Comparison of ENCODE assay signal across 19 cellular contexts in the genomic region with DNA sequence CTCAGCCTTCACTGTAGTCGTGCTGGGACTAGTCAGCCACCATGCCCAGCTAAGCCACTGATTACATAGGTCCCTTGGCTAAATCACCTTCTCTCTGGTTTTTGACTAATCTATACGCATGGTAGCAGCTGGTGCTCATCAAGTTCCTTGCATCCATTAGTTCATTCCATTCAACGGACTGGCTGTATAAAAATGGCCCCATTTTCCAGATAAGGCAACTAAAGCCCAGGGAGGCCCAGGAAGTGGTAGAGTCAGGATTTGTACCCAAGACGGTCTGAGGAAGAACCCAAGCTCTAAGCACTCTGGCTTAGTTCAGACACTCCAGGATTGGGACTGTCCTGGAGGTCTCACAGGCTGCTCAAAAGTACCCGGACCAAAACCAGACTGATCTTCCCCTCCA. TPM values are rescaled to one million over a fixed set of nuclear protein-coding genes. Genes with fewer than 3 reads are reported as not detected.
DNase-seq lines count a peak whose midpoint lies in the region; ATAC-seq, FAIRE-seq and TF ChIP-seq lines count a peak whose summit lies in the region.
"Had no signal": no experiment of that assay in that cellular context is flagged by ENCODE, and none has a peak within 500 bp of the region (broad histone marks: within the 10 kb centered on the region; RNA-seq: fewer than 3 reads in every experiment).

No MANE protein-coding gene starts in this region.

- H3K36me3 ChIP-seq in HepG2 (replicated peaks in 1 of 2; ENCODE audit: control insufficient read depth in 1 of 2, insufficient read depth in 2 of 2, low read length in 2 of 2) = peaks cover 9 to 28% of the 10 kb centered on the region in 2 experiments; a peak in 4 of 5 replicates
- H3K36me3 ChIP-seq in right lobe of liver = no peaks in the 10 kb centered on the region

- H3K27me3 ChIP-seq in HepG2 (ENCODE audit: control insufficient read depth in 1 of 2, insufficient read depth in 2 of 2, low read length in 2 of 2) (no peaks in the 10 kb centered on the region), right lobe of liver (no peaks in the 10 kb centered on the region)
- H3K27me3 ChIP-seq: testis had no signal

- no TSS peak for BruUV-seq in HepG2 (replicated peaks; lab: Mats Ljungman, UMichigan)

- TF ChIP-seq RAD21 in HepG2 (CRISPR knock-in tag; IDR thresholded peaks at IDR 0.05) = no peak

- TF ChIP-seq CTCF in HepG2 (CRISPR knock-in tag; IDR thresholded peaks at IDR 0.05) = no peak
- TF ChIP-seq CTCF in right lobe of liver (IDR thresholded peaks at IDR 0.05) = no peak
- no peak for TF ChIP-seq CTCF in type B pancreatic cell (conservative IDR thresholded peaks at IDR 0.05)

- no peak overlapping the region for H3K4me3 ChIP-seq in HepG2 (replicated peaks in 1 of 3; ENCODE audit: insufficient read depth in 1 of 3, low read depth in 2 of 3, low read length in 3 of 3)
- H3K4me3 ChIP-seq in right lobe of liver = no peak overlapping the region
- H3K4me3 ChIP-seq: PC-9, testis had no signal

- in situ Hi-C loops in HepG2 (cut with HindIII; ENCODE audit: extremely low pct_ligation_motif_present, low pct_unique_long_range_greater_than_20kb) = no loop called here

- POLR2A ChIA-PET in HepG2 (lab: Yijun Ruan, JAX) = interaction anchor here (0.6 to 1.9 kb wide), 3 partner anchors 18 to 312 kb away, joined by 3 to 5 read pairs (median 3); partner anchors contain the start of gene RALY
- POLR2A ChIA-PET in activated CD4-positive, alpha-beta memory T cell treated with anti-CD3 and anti-CD28 coated beads for 36 hours (lab: Charles Lee) = interaction anchor here (1.0 to 1.3 kb wide), 5 partner anchors 13 to 76 kb away, joined by 3 to 6 read pairs (median 4); partner anchors contain the start of gene ACTL10

- DNase-seq in HepG2 (ENCODE audit: low spot score) = no peak
- DNase-seq in right lobe of liver = no peak
- DNase-seq in activated CD4-positive, alpha-beta memory T cell treated with anti-CD3 and anti-CD28 coated beads for 36 hours = no peak
- no peak for DNase-seq in type B pancreatic cell (ENCODE audit: extremely low spot score, unreplicated experiment)
- DNase-seq in SIG-M5 treated with dmso at 0.1 percent for 504 hours (lab: John Stamatoyannopoulos, UW; ENCODE audit: unreplicated experiment) = no peak
- DNase-seq in NCI-H2227 treated with DMSO at 0.1 percent for 48 hours (lab: John Stamatoyannopoulos, UW) = no peak
- DNase-seq: activated CD8-positive, alpha-beta memory T cell treated with anti-CD3 and anti-CD28 coated beads for 24 hours; GOT3; NCI-H1105; NCI-H2107; stimulated activated CD4-positive, alpha-beta T cell treated with anti-CD3 and anti-CD28 coated beads, Interleukin-4, amount 100 ng/mL, for 1 hour; testis had no signal

- FAIRE-seq in HepG2 (lab: Jason Lieb, UNC) = peak; percentile 48

- H3K27ac ChIP-seq in HepG2 (ENCODE audit: extremely low read length, insufficient read depth, low read length) = no peak overlapping the region
- H3K27ac ChIP-seq in right lobe of liver = no peak overlapping the region
- H3K27ac ChIP-seq: HL-60, PC-9, testis had no signal

- no peaks in the 10 kb centered on the region for H3K27me3 Mint-ChIP-seq in activated CD4-positive, alpha-beta memory T cell treated with anti-CD3 and anti-CD28 coated beads for 36 hours
- H3K27me3 Mint-ChIP-seq in type B pancreatic cell = no peaks in the 10 kb centered on the region
- H3K27me3 Mint-ChIP-seq: brain; dendritic cell treated with granulocyte-macrophage colony-stimulating factor and Interleukin-4, amounts not matched to agents 40 ng/mL and 50 ng/mL, for 4 days had no signal

- intact Hi-C loops in HepG2 (cut with micrococcal nuclease; ENCODE audit: unreplicated experiment) = no loop called here
- intact Hi-C loops in right lobe of liver (cut with DNase I) = no loop called here
- intact Hi-C loops in activated CD4-positive, alpha-beta memory T cell treated with anti-CD3 and anti-CD28 coated beads for 36 hours (cut with micrococcal nuclease) = no loop called here

- TF ChIP-seq EP300 in HepG2 (IDR thresholded peaks at IDR 0.05; ENCODE audit: low read depth in 2 of 2, low read length in 2 of 2) (no peak), HepG2 (CRISPR knock-in tag; IDR thresholded peaks at IDR 0.05; ENCODE audit: borderline replicate concordance) (no peak)

- H3K9me3 Mint-ChIP-seq in activated CD4-positive, alpha-beta memory T cell treated with anti-CD3 and anti-CD28 coated beads for 36 hours = no peaks in the 10 kb centered on the region
- no peaks in the 10 kb centered on the region for H3K9me3 Mint-ChIP-seq in type B pancreatic cell
- H3K9me3 Mint-ChIP-seq: brain; dendritic cell treated with granulocyte-macrophage colony-stimulating factor and Interleukin-4, amounts not matched to agents 40 ng/mL and 50 ng/mL, for 4 days had no signal

- H4K20me1 ChIP-seq in HepG2 (ENCODE audit: insufficient read depth, low read length) = no peaks in the 10 kb centered on the region

- H3K9ac ChIP-seq in HepG2 (ENCODE audit: insufficient read depth, low read depth, low read length) = no peak overlapping the region

- peaks cover 68% of the 10 kb centered on the region for H3K4me1 Mint-ChIP-seq in activated CD4-positive, alpha-beta memory T cell treated with anti-CD3 and anti-CD28 coated beads for 36 hours (ENCODE audit: low read depth)
- peaks cover 26% of the 10 kb centered on the region for H3K4me1 Mint-ChIP-seq in type B pancreatic cell (ENCODE audit: unreplicated experiment)

- H3K79me2 ChIP-seq in HepG2 (ENCODE audit: insufficient read depth, low read length) = peaks cover 21% of the 10 kb centered on the region

- H3K9me3 ChIP-seq in HepG2 (ENCODE audit: low read length) (no peaks in the 10 kb centered on the region), right lobe of liver (no peaks in the 10 kb centered on the region)
- H3K9me3 ChIP-seq: testis had no signal

- peak overlapping the region; percentile 62 for H3K27ac Mint-ChIP-seq in activated CD4-positive, alpha-beta memory T cell treated with anti-CD3 and anti-CD28 coated beads for 36 hours
- H3K27ac Mint-ChIP-seq in type B pancreatic cell = peak overlapping the region; percentile 1
- H3K27ac Mint-ChIP-seq: dendritic cell treated with granulocyte-macrophage colony-stimulating factor and Interleukin-4, amounts not matched to agents 40 ng/mL and 50 ng/mL, for 4 days had no signal

- H3K36me3 Mint-ChIP-seq in activated CD4-positive, alpha-beta memory T cell treated with anti-CD3 and anti-CD28 coated beads for 36 hours = peaks cover 45% of the 10 kb centered on the region
- no peaks in the 10 kb centered on the region for H3K36me3 Mint-ChIP-seq in type B pancreatic cell

- H2AFZ ChIP-seq in HepG2 (ENCODE audit: low read length) = no peak overlapping the region
- H2AFZ ChIP-seq: PC-9 had no signal

- no peak overlapping the region for H3K4me2 ChIP-seq in HepG2 (ENCODE audit: low read depth, low read length)
- H3K4me2 ChIP-seq: PC-9 had no signal

- CTCF ChIA-PET in HepG2 (lab: Yijun Ruan, JAX; ENCODE audit: low intra/inter-chr PET ratio, low total read pairs) = no interaction called here
- CTCF ChIA-PET in activated CD4-positive, alpha-beta memory T cell treated with anti-CD3 and anti-CD28 coated beads for 36 hours (lab: Charles Lee) = interaction anchor here (3.8 kb wide), 1 partner anchor 14 kb away, joined by 42 read pairs; the partner anchor contains the start of gene ACTL10

- peaks cover 19% of the 10 kb centered on the region for H3K4me1 ChIP-seq in HepG2 (ENCODE audit: insufficient read depth, low read length)
- H3K4me1 ChIP-seq in right lobe of liver = no peaks in the 10 kb centered on the region

- 97% methylated on average over 5 of the region's 5 CpGs for WGBS in HepG2 (ENCODE audit: low lambda C conversion rate)
- WGBS in right lobe of liver (ENCODE audit: insufficient coverage, low coverage, low lambda C conversion rate, missing lambda C conversion rate) = 91% methylated on average over 3 of the region's 5 CpGs

- ATAC-seq in HepG2 (no peak), right lobe of liver (no peak)
- ATAC-seq: esophagus mucosa had no signal

- TF ChIP-seq POLR2A in HepG2 (IDR thresholded peaks at IDR 0.05; ENCODE audit: insufficient read depth in 1 of 2, low read depth in 2 of 2, low read length in 2 of 2) = no peak; a peak in 1 of 4 replicates
- no peak for TF ChIP-seq POLR2A in right lobe of liver (IDR thresholded peaks at IDR 0.05)

- peak overlapping the region; percentile 14 for H3K4me3 Mint-ChIP-seq in activated CD4-positive, alpha-beta memory T cell treated with anti-CD3 and anti-CD28 coated beads for 36 hours
- H3K4me3 Mint-ChIP-seq in type B pancreatic cell = no peak overlapping the region
- H3K4me3 Mint-ChIP-seq: brain; dendritic cell treated with granulocyte-macrophage colony-stimulating factor and Interleukin-4, amounts not matched to agents 40 ng/mL and 50 ng/mL, for 4 days had no signal

RNA-seq across cellular contexts. Expression of gene E2F1, which starts 4.9 kb away (rescaled TPM):
- total RNA-seq in HepG2 (2016; rRNA removed; fragmentation: Illumina TruSeq; extraction: Trizol) (25.3 and 39.4 TPM in 2 replicates), right lobe of liver (1 to 10 TPM in 2 of 6 experiments, under 1 TPM in 4; 0.24 to 8.8 (median 0.77) TPM), type B pancreatic cell (ENCODE audit: low replicate concordance) (20.7 and 32.8 TPM in 2 replicates)
- 23.5 and 26.5 TPM in 2 replicates for total RNA-seq in HepG2 (2016; cell fraction: cytosol; rRNA removed; fragmentation: Illumina TruSeq; extraction: Trizol; ENCODE audit: low read depth)
- 22.9 and 41.6 TPM in 2 replicates for total RNA-seq in HepG2 (2016; cell fraction: insoluble cytoplasmic fraction; rRNA removed; fragmentation: Illumina TruSeq; extraction: Trizol)
- 49.7 and 51.9 TPM in 2 replicates for total RNA-seq in HepG2 (2016; cell fraction: membrane; rRNA removed; fragmentation: Illumina TruSeq; extraction: Trizol)
- total RNA-seq in HepG2 (2016; cell fraction: nucleus; rRNA removed; fragmentation: Illumina TruSeq; extraction: Trizol) = 29.5 and 34.7 TPM in 2 replicates
- polyA plus RNA-seq in HepG2 (2011; rRNA removed) = 22.5 and 25.5 TPM in 2 replicates
- polyA plus RNA-seq in HepG2 (2011; cell fraction: cytosol; rRNA removed) = 14.5 and 25.4 TPM in 2 replicates
- polyA plus RNA-seq in HepG2 (2011; cell fraction: nucleus; rRNA removed) = 50.7 and 66.4 TPM in 2 replicates
- 14.4 and 23.5 TPM in 2 replicates for polyA plus RNA-seq in HepG2 (2012)
- 39.6 and 41.6 TPM in 2 replicates for polyA plus RNA-seq in HepG2 (2016; cell fraction: cytosol; fragmentation: Illumina TruSeq; extraction: Trizol; ENCODE audit: low read depth)
- polyA plus RNA-seq in HepG2 (2016; cell fraction: insoluble cytoplasmic fraction; fragmentation: Illumina TruSeq; extraction: Trizol; ENCODE audit: low read depth) = 32.3 and 37.3 TPM in 2 replicates
- 56.5 and 59.4 TPM in 2 replicates for polyA plus RNA-seq in HepG2 (2016; cell fraction: membrane; fragmentation: Illumina TruSeq; extraction: Trizol; ENCODE audit: low read depth)
- polyA plus RNA-seq in HepG2 (2016; cell fraction: nucleus; fragmentation: Illumina TruSeq; extraction: Trizol; ENCODE audit: insufficient read depth, low read depth) = 97.6 and 106 TPM in 2 replicates
- polyA minus RNA-seq in HepG2 (2011; rRNA and poly(A)+ RNA removed; ENCODE audit: low replicate concordance) = 35.0 and 64.5 TPM in 2 replicates
- polyA minus RNA-seq in HepG2 (2011; cell fraction: cytosol; rRNA and poly(A)+ RNA removed) = 7.4 and 10.7 TPM in 2 replicates
- polyA minus RNA-seq in HepG2 (2011; cell fraction: nucleus; rRNA and poly(A)+ RNA removed) = 8.0 and 10.6 TPM in 2 replicates
- total RNA-seq in activated CD4-positive, alpha-beta memory T cell treated with anti-CD3 and anti-CD28 coated beads for 36 hours = 10 to 100 TPM; 66.8 to 67.8 TPM

RNA-seq across cellular contexts. Expression of gene NECAB3, which starts 7.1 kb away (rescaled TPM):
- total RNA-seq in HepG2 (2016; rRNA removed; fragmentation: Illumina TruSeq; extraction: Trizol) = 26.4 and 61.5 TPM in 2 replicates
- 43.9 and 46.0 TPM in 2 replicates for total RNA-seq in HepG2 (2016; cell fraction: cytosol; rRNA removed; fragmentation: Illumina TruSeq; extraction: Trizol; ENCODE audit: low read depth)
- total RNA-seq in HepG2 (2016; cell fraction: insoluble cytoplasmic fraction; rRNA removed; fragmentation: Illumina TruSeq; extraction: Trizol) = 23.2 and 62.1 TPM in 2 replicates
- 62.7 and 67.8 TPM in 2 replicates for total RNA-seq in HepG2 (2016; cell fraction: membrane; rRNA removed; fragmentation: Illumina TruSeq; extraction: Trizol)
- total RNA-seq in HepG2 (2016; cell fraction: nucleus; rRNA removed; fragmentation: Illumina TruSeq; extraction: Trizol) = 71.4 and 86.1 TPM in 2 replicates
- polyA plus RNA-seq in HepG2 (2011; rRNA removed) = 65.5 and 81.8 TPM in 2 replicates
- 30.3 and 70.4 TPM in 2 replicates for polyA plus RNA-seq in HepG2 (2011; cell fraction: cytosol; rRNA removed)
- 585 and 688 TPM in 2 replicates for polyA plus RNA-seq in HepG2 (2011; cell fraction: nucleus; rRNA removed)
- polyA plus RNA-seq in HepG2 (2012) = 32.0 and 41.2 TPM in 2 replicates
- polyA plus RNA-seq in HepG2 (2016; cell fraction: cytosol; fragmentation: Illumina TruSeq; extraction: Trizol; ENCODE audit: low read depth) = 18.6 and 21.1 TPM in 2 replicates
- 21.8 and 29.6 TPM in 2 replicates for polyA plus RNA-seq in HepG2 (2016; cell fraction: insoluble cytoplasmic fraction; fragmentation: Illumina TruSeq; extraction: Trizol; ENCODE audit: low read depth)
- polyA plus RNA-seq in HepG2 (2016; cell fraction: membrane; fragmentation: Illumina TruSeq; extraction: Trizol; ENCODE audit: low read depth) = 29.2 TPM in 2 replicates
- polyA plus RNA-seq in HepG2 (2016; cell fraction: nucleus; fragmentation: Illumina TruSeq; extraction: Trizol; ENCODE audit: insufficient read depth, low read depth) = 161 and 163 TPM in 2 replicates
- 148 and 154 TPM in 2 replicates for polyA minus RNA-seq in HepG2 (2011; rRNA and poly(A)+ RNA removed; ENCODE audit: low replicate concordance)
- 27.1 and 33.2 TPM in 2 replicates for polyA minus RNA-seq in HepG2 (2011; cell fraction: cytosol; rRNA and poly(A)+ RNA removed)
- 103 and 112 TPM in 2 replicates for polyA minus RNA-seq in HepG2 (2011; cell fraction: nucleus; rRNA and poly(A)+ RNA removed)
- total RNA-seq in right lobe of liver = 10 to 100 TPM; 13.2 to 21.9 (median 19.2) TPM
- total RNA-seq in activated CD4-positive, alpha-beta memory T cell treated with anti-CD3 and anti-CD28 coated beads for 36 hours = 10 to 100 TPM; 21.0 to 22.7 TPM
- 67.4 and 68.2 TPM in 2 replicates for total RNA-seq in type B pancreatic cell (ENCODE audit: low replicate concordance)

RNA-seq across cellular contexts. Expression of gene ACTL10, which starts 14.5 kb away (rescaled TPM):
- total RNA-seq in HepG2 (2016; rRNA removed; fragmentation: Illumina TruSeq; extraction: Trizol) (not detected in 2 replicates), right lobe of liver (1 to 10 TPM in 1 of 6 experiments, under 1 TPM in 4, not detected in 1; 0.20 to 1.1 (median 0.56) TPM), type B pancreatic cell (ENCODE audit: low replicate concordance) (1.7 and 2.6 TPM in 2 replicates)
- not detected in 2 replicates for total RNA-seq in HepG2 (2016; cell fraction: cytosol; rRNA removed; fragmentation: Illumina TruSeq; extraction: Trizol; ENCODE audit: low read depth)
- not detected in 2 replicates for total RNA-seq in HepG2 (2016; cell fraction: insoluble cytoplasmic fraction; rRNA removed; fragmentation: Illumina TruSeq; extraction: Trizol)
- not detected in 2 replicates for total RNA-seq in HepG2 (2016; cell fraction: membrane; rRNA removed; fragmentation: Illumina TruSeq; extraction: Trizol)
- not detected in 2 replicates for total RNA-seq in HepG2 (2016; cell fraction: nucleus; rRNA removed; fragmentation: Illumina TruSeq; extraction: Trizol)
- not detected in 2 replicates for polyA plus RNA-seq in HepG2 (2011; rRNA removed)
- not detected in 2 replicates for polyA plus RNA-seq in HepG2 (2011; cell fraction: cytosol; rRNA removed)
- not detected in 2 replicates for polyA plus RNA-seq in HepG2 (2011; cell fraction: nucleus; rRNA removed)
- polyA plus RNA-seq in HepG2 (2012) = 0.11 and 0.12 TPM in 2 replicates
- polyA plus RNA-seq in HepG2 (2016; cell fraction: cytosol; fragmentation: Illumina TruSeq; extraction: Trizol; ENCODE audit: low read depth) = not detected in 2 replicates
- polyA plus RNA-seq in HepG2 (2016; cell fraction: insoluble cytoplasmic fraction; fragmentation: Illumina TruSeq; extraction: Trizol; ENCODE audit: low read depth) = not detected in 2 replicates
- not detected in 2 replicates for polyA plus RNA-seq in HepG2 (2016; cell fraction: membrane; fragmentation: Illumina TruSeq; extraction: Trizol; ENCODE audit: low read depth)
- polyA plus RNA-seq in HepG2 (2016; cell fraction: nucleus; fragmentation: Illumina TruSeq; extraction: Trizol; ENCODE audit: insufficient read depth, low read depth) = not detected in 2 replicates
- polyA minus RNA-seq in HepG2 (2011; rRNA and poly(A)+ RNA removed; ENCODE audit: low replicate concordance) = 0.12 and 3.5 TPM in 2 replicates
- polyA minus RNA-seq in HepG2 (2011; cell fraction: cytosol; rRNA and poly(A)+ RNA removed) = not detected in 2 replicates
- not detected in 2 replicates for polyA minus RNA-seq in HepG2 (2011; cell fraction: nucleus; rRNA and poly(A)+ RNA removed)
- total RNA-seq in activated CD4-positive, alpha-beta memory T cell treated with anti-CD3 and anti-CD28 coated beads for 36 hours = 1 to 10 TPM; 1.8 to 2.3 TPM

RNA-seq across cellular contexts. Expression of gene C20orf144, which starts 19.2 kb away (rescaled TPM):
- total RNA-seq in HepG2 (2016; rRNA removed; fragmentation: Illumina TruSeq; extraction: Trizol) (0.09 and 0.14 TPM in 2 replicates), right lobe of liver (under 1 TPM in 1 of 6 experiments, not detected in 5; 0.18 TPM), type B pancreatic cell (ENCODE audit: low replicate concordance) (0.29 and 0.82 TPM in 2 replicates)
- 0.30 and 0.35 TPM in 2 replicates for total RNA-seq in HepG2 (2016; cell fraction: cytosol; rRNA removed; fragmentation: Illumina TruSeq; extraction: Trizol; ENCODE audit: low read depth)
- 0.11 TPM in 1 of 2 replicates, not detected in the other for total RNA-seq in HepG2 (2016; cell fraction: insoluble cytoplasmic fraction; rRNA removed; fragmentation: Illumina TruSeq; extraction: Trizol)
- total RNA-seq in HepG2 (2016; cell fraction: membrane; rRNA removed; fragmentation: Illumina TruSeq; extraction: Trizol) = 0.37 and 0.38 TPM in 2 replicates
- 0.31 and 0.37 TPM in 2 replicates for total RNA-seq in HepG2 (2016; cell fraction: nucleus; rRNA removed; fragmentation: Illumina TruSeq; extraction: Trizol)
- polyA plus RNA-seq in HepG2 (2011; rRNA removed) = 0.16 TPM in 2 replicates
- 0.17 and 0.29 TPM in 2 replicates for polyA plus RNA-seq in HepG2 (2011; cell fraction: cytosol; rRNA removed)
- 0.18 and 0.24 TPM in 2 replicates for polyA plus RNA-seq in HepG2 (2011; cell fraction: nucleus; rRNA removed)
- polyA plus RNA-seq in HepG2 (2012) = 0.21 and 0.32 TPM in 2 replicates
- 0.12 and 0.15 TPM in 2 replicates for polyA plus RNA-seq in HepG2 (2016; cell fraction: cytosol; fragmentation: Illumina TruSeq; extraction: Trizol; ENCODE audit: low read depth)
- 0.20 and 0.21 TPM in 2 replicates for polyA plus RNA-seq in HepG2 (2016; cell fraction: insoluble cytoplasmic fraction; fragmentation: Illumina TruSeq; extraction: Trizol; ENCODE audit: low read depth)
- 0.27 and 0.39 TPM in 2 replicates for polyA plus RNA-seq in HepG2 (2016; cell fraction: membrane; fragmentation: Illumina TruSeq; extraction: Trizol; ENCODE audit: low read depth)
- not detected in 2 replicates for polyA plus RNA-seq in HepG2 (2016; cell fraction: nucleus; fragmentation: Illumina TruSeq; extraction: Trizol; ENCODE audit: insufficient read depth, low read depth)
- 0.58 TPM in 1 of 2 replicates, not detected in the other for polyA minus RNA-seq in HepG2 (2011; rRNA and poly(A)+ RNA removed; ENCODE audit: low replicate concordance)
- polyA minus RNA-seq in HepG2 (2011; cell fraction: cytosol; rRNA and poly(A)+ RNA removed) = not detected in 2 replicates
- 0.26 TPM in 1 of 2 replicates, not detected in the other for polyA minus RNA-seq in HepG2 (2011; cell fraction: nucleus; rRNA and poly(A)+ RNA removed)
- total RNA-seq in activated CD4-positive, alpha-beta memory T cell treated with anti-CD3 and anti-CD28 coated beads for 36 hours = under 1 TPM; 0.26 to 0.31 TPM
- total RNA-seq: esophagus mucosa, glomerular endothelial cell, liver had no signal
- polyA plus RNA-seq: liver had no signal

RNA-seq across cellular contexts. Expression of gene PXMP4, which starts 38.8 kb away (rescaled TPM):
- not detected in 2 replicates for total RNA-seq in HepG2 (2016; rRNA removed; fragmentation: Illumina TruSeq; extraction: Trizol)
- total RNA-seq in HepG2 (2016; cell fraction: cytosol; rRNA removed; fragmentation: Illumina TruSeq; extraction: Trizol; ENCODE audit: low read depth) = not detected in 2 replicates
- total RNA-seq in HepG2 (2016; cell fraction: insoluble cytoplasmic fraction; rRNA removed; fragmentation: Illumina TruSeq; extraction: Trizol) = not detected in 2 replicates
- total RNA-seq in HepG2 (2016; cell fraction: membrane; rRNA removed; fragmentation: Illumina TruSeq; extraction: Trizol) = not detected in 2 replicates
- total RNA-seq in HepG2 (2016; cell fraction: nucleus; rRNA removed; fragmentation: Illumina TruSeq; extraction: Trizol) = not detected in 2 replicates
- not detected in 2 replicates for polyA plus RNA-seq in HepG2 (2011; rRNA removed)
- 0.01 TPM in 1 of 2 replicates, not detected in the other for polyA plus RNA-seq in HepG2 (2011; cell fraction: cytosol; rRNA removed)
- polyA plus RNA-seq in HepG2 (2011; cell fraction: nucleus; rRNA removed) = not detected in 2 replicates
- polyA plus RNA-seq in HepG2 (2012) = 0.07 TPM in 1 of 2 replicates, not detected in the other
- not detected in 2 replicates for polyA plus RNA-seq in HepG2 (2016; cell fraction: cytosol; fragmentation: Illumina TruSeq; extraction: Trizol; ENCODE audit: low read depth)
- not detected in 2 replicates for polyA plus RNA-seq in HepG2 (2016; cell fraction: insoluble cytoplasmic fraction; fragmentation: Illumina TruSeq; extraction: Trizol; ENCODE audit: low read depth)
- polyA plus RNA-seq in HepG2 (2016; cell fraction: membrane; fragmentation: Illumina TruSeq; extraction: Trizol; ENCODE audit: low read depth) = not detected in 2 replicates
- not detected in 2 replicates for polyA plus RNA-seq in HepG2 (2016; cell fraction: nucleus; fragmentation: Illumina TruSeq; extraction: Trizol; ENCODE audit: insufficient read depth, low read depth)
- 0.20 and 11.4 TPM in 2 replicates for polyA minus RNA-seq in HepG2 (2011; rRNA and poly(A)+ RNA removed; ENCODE audit: low replicate concordance)
- polyA minus RNA-seq in HepG2 (2011; cell fraction: cytosol; rRNA and poly(A)+ RNA removed) = not detected in 2 replicates
- polyA minus RNA-seq in HepG2 (2011; cell fraction: nucleus; rRNA and poly(A)+ RNA removed) = not detected in 2 replicates
- 10 to 100 TPM in 4 of 6 experiments, 1 to 10 TPM in 2; 5.5 to 17.8 (median 12.9) TPM for total RNA-seq in right lobe of liver
- 10 to 100 TPM in 1 of 2 experiments, 1 to 10 TPM in 1; 8.7 to 11.6 TPM for total RNA-seq in activated CD4-positive, alpha-beta memory T cell treated with anti-CD3 and anti-CD28 coated beads for 36 hours
- total RNA-seq in type B pancreatic cell (ENCODE audit: low replicate concordance) = 10.3 and 12.2 TPM in 2 replicates
